ENCODE assay signal across 19 cellular contexts in genomic region chr13:113084094-113084942, GRCh38. TPM values are rescaled to one million over a fixed set of nuclear protein-coding genes. Genes with fewer than 3 reads are reported as not detected.
DNase-seq lines count a peak whose midpoint lies in the region; ATAC-seq and TF ChIP-seq lines count a peak whose summit lies in the region.
"Had no signal": no experiment of that assay in that cellular context is flagged by ENCODE, and none has a peak within 500 bp of the region (broad histone marks: within the 10 kb centered on the region; RNA-seq: fewer than 3 reads in every experiment).

No MANE protein-coding gene starts in this region.

- H3K36me3 ChIP-seq in endodermal cell (ENCODE audit: control insufficient read depth, insufficient read depth, low read length) (no peaks in the 10 kb centered on the region), neuronal stem cell (replicated peaks in 1 of 2; ENCODE audit: control insufficient read depth in 2 of 2, insufficient read depth in 2 of 2, low read length in 2 of 2) (peaks cover 20 to 31% of the 10 kb centered on the region in 2 donors)
- H3K36me3 ChIP-seq: MG63 had no signal

- H3K27ac ChIP-seq in endodermal cell (ENCODE audit: low read depth, low read length) (no peak overlapping the region), neuronal stem cell (replicated peaks; ENCODE audit: low read length) (no peak overlapping the region)
- H3K27ac ChIP-seq: ascending aorta, thoracic aorta had no signal

- H3K27me3 ChIP-seq in endodermal cell (ENCODE audit: control insufficient read depth, insufficient read depth, low read length, poor library complexity, severe bottlenecking) (no peaks in the 10 kb centered on the region), neuronal stem cell (ENCODE audit: control insufficient read depth in 3 of 3, insufficient read depth in 3 of 3, low read depth in 1 of 3, low read length in 3 of 3) (no peaks in the 10 kb centered on the region)
- H3K27me3 ChIP-seq: ascending aorta, MG63 had no signal

- H3K4me3 ChIP-seq in GM12864 (ENCODE audit: low read depth, low read length) (no peak overlapping the region), NB4 (ENCODE audit: low read depth, low read length) (no peak overlapping the region), endodermal cell (ENCODE audit: low read length) (no peak overlapping the region), neuronal stem cell (ENCODE audit: low read length in 2 of 2) (peak overlapping the region in 1 of 2 donors; percentile 51)
- H3K4me3 ChIP-seq: ascending aorta, MG63, thoracic aorta had no signal

- peaks cover 15% of the 10 kb centered on the region for H3K36me3 Mint-ChIP-seq in endodermal cell (ENCODE audit: low read depth)
- H3K36me3 Mint-ChIP-seq in T-helper 2 cell treated with Interferon-gamma antibody and Interleukin-4, amounts not matched to agents 5 μg/mL and 100 μg/mL, for 36 hours (ENCODE audit: low read depth) = no peaks in the 10 kb centered on the region
- H3K36me3 Mint-ChIP-seq in T-helper 17 cell (ENCODE audit: low read depth) = peaks cover 4% of the 10 kb centered on the region
- H3K36me3 Mint-ChIP-seq: CD4-positive, CD25-positive, alpha-beta regulatory T cell; natural killer cell had no signal

- H3K23ac ChIP-seq in neuronal stem cell (ENCODE audit: low read depth, low read length, poor library complexity) = no peak overlapping the region

- no peak overlapping the region for H4K91ac ChIP-seq in neuronal stem cell (ENCODE audit: low read depth, low read length, poor library complexity)

- H2BK15ac ChIP-seq in neuronal stem cell (ENCODE audit: low read length) = no peak overlapping the region

- no peak overlapping the region for H2BK12ac ChIP-seq in neuronal stem cell (ENCODE audit: low read length)

- H3K4ac ChIP-seq in neuronal stem cell (ENCODE audit: low read length) = no peak overlapping the region

- H2AK5ac ChIP-seq in neuronal stem cell (ENCODE audit: low read depth, low read length) = no peak overlapping the region

- ATAC-seq in T-helper 17 cell = no peak
- ATAC-seq: natural killer cell had no signal

- peak overlapping the region; percentile 63 for H3K14ac ChIP-seq in neuronal stem cell (ENCODE audit: low read length)

- H3K9me3 ChIP-seq in endodermal cell (ENCODE audit: control insufficient read depth, low read length) (no peaks in the 10 kb centered on the region), neuronal stem cell (replicated peaks in 1 of 2; ENCODE audit: control insufficient read depth in 2 of 2, insufficient read depth in 1 of 2, low read depth in 1 of 2, low read length in 2 of 2) (no peaks in the 10 kb centered on the region), T-helper 17 cell (ENCODE audit: control insufficient read depth, low read length, poor library complexity, severe bottlenecking) (no peaks in the 10 kb centered on the region)
- H3K9me3 ChIP-seq: ascending aorta, MG63, thoracic aorta had no signal

- 94 to 96% methylated on average over 23 to 25 of the region's 25 CpGs for WGBS in endodermal cell (ENCODE audit: insufficient coverage in 1 of 2, insufficient read length in 1 of 2), 2 experiments
- WGBS in neuronal stem cell (ENCODE audit: extremely low coverage in 2 of 2, insufficient read length in 2 of 2, insufficient replicate concordance in 1 of 2), 2 donors = no CpG with 5 or more reads among the region's 25 CpGs

- no peak overlapping the region for H2BK120ac ChIP-seq in neuronal stem cell (ENCODE audit: low read depth, low read length)

- no peak overlapping the region for H3K18ac ChIP-seq in neuronal stem cell (ENCODE audit: low read length)

- TF ChIP-seq CTCF in GM12864 (IDR thresholded peaks at IDR 0.05; ENCODE audit: low read depth, low read length, missing control alignments) (peak; percentile 22), NB4 (IDR thresholded peaks at IDR 0.05; ENCODE audit: low read depth, low read length) (peak; percentile 18), endodermal cell (conservative IDR thresholded peaks at IDR 0.05) (peak; percentile 63)

- H4K8ac ChIP-seq in neuronal stem cell (ENCODE audit: low read depth, low read length) = no peak overlapping the region

- TF ChIP-seq POLR2A in NB4 (IDR thresholded peaks at IDR 0.05; ENCODE audit: extremely low read depth, insufficient read length) = no peak

- H3K79me1 ChIP-seq in neuronal stem cell (ENCODE audit: low read depth, low read length) = peaks cover 2% of the 10 kb centered on the region

- no peaks in the 10 kb centered on the region for H3K27me3 Mint-ChIP-seq in endodermal cell (ENCODE audit: insufficient read depth)
- no peaks in the 10 kb centered on the region for H3K27me3 Mint-ChIP-seq in T-helper 2 cell treated with Interferon-gamma antibody and Interleukin-4, amounts not matched to agents 5 μg/mL and 100 μg/mL, for 36 hours (ENCODE audit: low read depth)
- no peaks in the 10 kb centered on the region for H3K27me3 Mint-ChIP-seq in T-helper 17 cell
- H3K27me3 Mint-ChIP-seq: CD4-positive, CD25-positive, alpha-beta regulatory T cell had no signal

- DNase-seq in GM12864 (ENCODE audit: low read depth) (no peak), NB4 (ENCODE audit: low read depth) (no peak), endodermal cell (no peak), neuronal stem cell (ENCODE audit: low spot score) (no peak), CD1c-positive myeloid dendritic cell (ENCODE audit: extremely low spot score) (no peak), anterior cingulate cortex (lab: John Stamatoyannopoulos, UW) (no peak), T-helper 17 cell (no peak)
- no peak for DNase-seq in T-helper 2 cell treated with Interferon-gamma antibody and Interleukin-4, amounts not matched to agents 5 μg/mL and 100 μg/mL, for 36 hours (ENCODE audit: low spot score)
- DNase-seq: activated CD4-positive, CD25-positive, alpha-beta regulatory T cell; activated effector memory CD4-positive, alpha-beta T cell treated with anti-CD3 and anti-CD28 coated beads, Interleukin-2, amount 50 U/mL, for 16 hours; CD4-positive, CD25-positive, alpha-beta regulatory T cell; GOT3; natural killer cell; NCI-H2171 treated with DMSO at 0.1 percent for 48 hours; RPMI8226 had no signal

- H3K9ac ChIP-seq in endodermal cell (ENCODE audit: extremely low read depth, low read length, poor library complexity, severe bottlenecking) = no peak overlapping the region
- no peak overlapping the region for H3K9ac ChIP-seq in neuronal stem cell (ENCODE audit: low read depth, low read length, poor library complexity)

- H3K4me1 Mint-ChIP-seq in endodermal cell (no peaks in the 10 kb centered on the region), T-helper 17 cell (peaks cover 1% of the 10 kb centered on the region)
- no peaks in the 10 kb centered on the region for H3K4me1 Mint-ChIP-seq in T-helper 2 cell treated with Interferon-gamma antibody and Interleukin-4, amounts not matched to agents 5 μg/mL and 100 μg/mL, for 36 hours (ENCODE audit: low read depth)
- H3K4me1 Mint-ChIP-seq: CD4-positive, CD25-positive, alpha-beta regulatory T cell; natural killer cell had no signal

- H3K4me2 ChIP-seq in neuronal stem cell (ENCODE audit: insufficient read depth, low read length, poor library complexity, severe bottlenecking) = no peak overlapping the region

- no peaks in the 10 kb centered on the region for H3K9me3 Mint-ChIP-seq in endodermal cell
- no peaks in the 10 kb centered on the region for H3K9me3 Mint-ChIP-seq in T-helper 2 cell treated with Interferon-gamma antibody and Interleukin-4, amounts not matched to agents 5 μg/mL and 100 μg/mL, for 36 hours
- H3K9me3 Mint-ChIP-seq: CD4-positive, CD25-positive, alpha-beta regulatory T cell; natural killer cell had no signal

- H3K4me1 ChIP-seq in endodermal cell (ENCODE audit: control insufficient read depth, insufficient read depth, low read length) = no peaks in the 10 kb centered on the region
- peaks cover 0 to 4% of the 10 kb centered on the region in 2 donors for H3K4me1 ChIP-seq in neuronal stem cell (ENCODE audit: control insufficient read depth in 2 of 2, insufficient read depth in 1 of 2, low read depth in 1 of 2, low read length in 2 of 2)
- H3K4me1 ChIP-seq: ascending aorta had no signal

- H3K27ac Mint-ChIP-seq in endodermal cell = no peak overlapping the region
- H3K27ac Mint-ChIP-seq in T-helper 2 cell treated with Interferon-gamma antibody and Interleukin-4, amounts not matched to agents 5 μg/mL and 100 μg/mL, for 36 hours = no peak overlapping the region
- H3K27ac Mint-ChIP-seq in T-helper 17 cell = no peak overlapping the region
- H3K27ac Mint-ChIP-seq: CD4-positive, CD25-positive, alpha-beta regulatory T cell; natural killer cell had no signal

- no peak overlapping the region for H2BK5ac ChIP-seq in neuronal stem cell (ENCODE audit: low read length)

- H2AFZ ChIP-seq in neuronal stem cell (ENCODE audit: low read length) = peak overlapping the region; percentile 64

- H3K4me3 Mint-ChIP-seq in endodermal cell = no peak overlapping the region
- H3K4me3 Mint-ChIP-seq in T-helper 2 cell treated with Interferon-gamma antibody and Interleukin-4, amounts not matched to agents 5 μg/mL and 100 μg/mL, for 36 hours = no peak overlapping the region
- H3K4me3 Mint-ChIP-seq in T-helper 17 cell = no peak overlapping the region
- H3K4me3 Mint-ChIP-seq: CD4-positive, CD25-positive, alpha-beta regulatory T cell; natural killer cell had no signal

RNA-seq across cellular contexts. Expression of gene F7, which starts 21.3 kb away (rescaled TPM):
- total RNA-seq in endodermal cell (1 to 10 TPM; 4.7 to 6.4 TPM), T-helper 17 cell (not detected)
- 2.3 TPM for polyA plus RNA-seq in endodermal cell (2013, experiment 1 of 2)
- 1.2 TPM for polyA plus RNA-seq in endodermal cell (2013, experiment 2 of 2)
- 0.68 TPM for polyA plus RNA-seq in neuronal stem cell (2013, experiment 1 of 2)
- polyA plus RNA-seq in neuronal stem cell (2013, experiment 2 of 2) = 0.62 TPM
- total RNA-seq: CD4-positive, CD25-positive, alpha-beta regulatory T cell; lung microvascular endothelial cell; thoracic aorta had no signal
- polyA plus RNA-seq: CD4-positive, CD25-positive, alpha-beta regulatory T cell had no signal

RNA-seq across cellular contexts. Expression of gene F10, which starts 38.3 kb away (rescaled TPM):
- 10 to 100 TPM; 18.7 to 32.4 TPM for total RNA-seq in endodermal cell
- 15.5 TPM for polyA plus RNA-seq in endodermal cell (2013, experiment 1 of 2)
- 18.2 TPM for polyA plus RNA-seq in endodermal cell (2013, experiment 2 of 2)
- polyA plus RNA-seq in neuronal stem cell (2013, experiment 1 of 2) = 3.9 TPM
- 3.2 TPM for polyA plus RNA-seq in neuronal stem cell (2013, experiment 2 of 2)
- total RNA-seq in T-helper 17 cell = not detected
- total RNA-seq: CD4-positive, CD25-positive, alpha-beta regulatory T cell; natural killer cell had no signal

Comparison
In these comparisons a context has a peak if more than half of its experiments do, and no peak if none do; other contexts are left out.
1. RNA of gene F7, which starts 21.3 kb away (total RNA-seq): 4.7 to 6.4 TPM in endodermal cell; not detected in T-helper 17 cell; every median in the first group is over 4 times any median in the second.
2. RNA of gene F10, which starts 38.3 kb away (total RNA-seq): 18.7 to 32.4 TPM in endodermal cell; not detected in T-helper 17 cell; every median in the first group is over 10 times any median in the second.
3. Peak in every context shown above with its lines, with median percentiles within 50 percentile points of each other: CTCF ChIP-seq.